ENCODE assay signal across 8 cellular contexts in genomic region chr17:3635474-3636153, GRCh38. TPM values are rescaled to one million over a fixed set of nuclear protein-coding genes. Genes with fewer than 3 reads are reported as not detected.
DNase-seq lines count a peak whose midpoint lies in the region; ATAC-seq, FAIRE-seq and TF ChIP-seq lines count a peak whose summit lies in the region.

No MANE protein-coding gene starts in this region.

- CTCF ChIA-PET in AG04450 (lab: Charles Lee): interaction anchor here (0.6 to 2.7 kb wide), 4 partner anchors 12 to 1629 kb away, joined by 3 to 13 read pairs (median 6); no protein-coding TSS in a partner anchor

- H3K4me3 ChIP-seq in AG04450 (ENCODE audit: low read depth, low read length): peak overlapping the region; percentile 84
- H3K4me3 ChIP-seq in GM23338: peak overlapping the region; percentile 94
- peak overlapping the region; percentile 92 to 93 for H3K4me3 ChIP-seq in small intestine (ENCODE audit: low read depth in 1 of 2, low read length in 2 of 2)

- H3F3A ChIP-seq in GM23338 (replicated peaks; ENCODE audit: low read depth): no peaks in the 10 kb centered on the region

- H3K36me3 ChIP-seq in GM23338 (ENCODE audit: insufficient read depth) (no peaks in the 10 kb centered on the region), small intestine (ENCODE audit: control insufficient read depth in 2 of 2, insufficient read depth in 2 of 2, low read length in 2 of 2) (no peaks in the 10 kb centered on the region)

- no peaks in the 10 kb centered on the region for H3K9me2 ChIP-seq in GM23338 (ENCODE audit: insufficient read depth)

- peak overlapping the region; percentile 96 for H3K4me2 ChIP-seq in GM23338

- H3K27me3 ChIP-seq in AG04450 (ENCODE audit: control insufficient read depth, insufficient read depth, low read length) (no peaks in the 10 kb centered on the region), GM23338 (ENCODE audit: insufficient read depth) (no peaks in the 10 kb centered on the region), small intestine (ENCODE audit: control insufficient read depth in 2 of 2, insufficient read depth in 2 of 2, low read length in 2 of 2) (no peaks in the 10 kb centered on the region)

- H3K27ac ChIP-seq in AG04450 (ENCODE audit: low read depth, low read length) (no peak overlapping the region), GM23338 (ENCODE audit: low read depth) (no peak overlapping the region), small intestine (ENCODE audit: low read depth in 1 of 2, low read length in 1 of 2) (peak overlapping the region; percentile 92)

- no peak for DNase-seq in AG04450 (ENCODE audit: low read depth, low spot score)
- DNase-seq in GM23338 (ENCODE audit: low spot score): peak; percentile 29
- no peak for DNase-seq in activated T-cell treated with anti-CD3 and anti-CD28 coated beads, Interleukin-2, amount 50 U/mL, for 4 hours
- peak; percentile 27 for DNase-seq in hepatic stellate cell (ENCODE audit: low spot score)
- DNase-seq in small intestine: peak; percentile 95

- H3K4me3 Mint-ChIP-seq in GM23338: peak overlapping the region; percentile 93
- H3K4me3 Mint-ChIP-seq in activated T-cell treated with anti-CD3 and anti-CD28 coated beads, Interleukin-2, amount 50 U/mL, for 4 hours: peak overlapping the region; percentile 94

- peaks cover 12% of the 10 kb centered on the region for H4K20me1 ChIP-seq in GM23338 (replicated peaks; ENCODE audit: insufficient read depth)

- FAIRE-seq in small intestine (lab: Jason Lieb, UNC): no peak

- H3K9me3 ChIP-seq in AG04450 (ENCODE audit: control insufficient read depth, insufficient read depth, low read length) (no peaks in the 10 kb centered on the region), small intestine (ENCODE audit: control insufficient read depth, low read depth) (no peaks in the 10 kb centered on the region)

- peaks cover 12% of the 10 kb centered on the region for H3K36me3 Mint-ChIP-seq in GM23338 (ENCODE audit: low read depth)
- H3K36me3 Mint-ChIP-seq in activated T-cell treated with anti-CD3 and anti-CD28 coated beads, Interleukin-2, amount 50 U/mL, for 4 hours (ENCODE audit: insufficient read depth): peaks cover 8% of the 10 kb centered on the region

- no peak overlapping the region for H3K27ac Mint-ChIP-seq in GM23338

- WGBS in small intestine, 3 donors: 4 to 14% (median 11%) methylated on average over 30 to 38 of the region's 38 CpGs

- no peak for TF ChIP-seq CTCF in AG04450 (IDR thresholded peaks at IDR 0.05; ENCODE audit: low read depth, low read length)
- no peak for TF ChIP-seq CTCF in GM23338 (conservative IDR thresholded peaks at IDR 0.05; ENCODE audit: low read depth in 2 of 2)

- POLR2A ChIA-PET in AG04450 (lab: Yijun Ruan, JAX): interaction anchor here (0.7 to 2.3 kb wide), 8 partner anchors 13 to 587 kb away, joined by 3 to 32 read pairs (median 3); partner anchors contain the start of gene TAX1BP3

- peaks cover 56% of the 10 kb centered on the region for H3K79me2 ChIP-seq in GM23338 (replicated peaks; ENCODE audit: insufficient read depth)

- ATAC-seq in GM23338 (peak; percentile 3; the same call in 2 of the 3 replicates), HG03342 (IDR thresholded peaks at IDR 0.05; ENCODE audit: unreplicated experiment) (no peak), HG03439 (IDR thresholded peaks at IDR 0.05; ENCODE audit: unreplicated experiment) (no peak), GM18517 (IDR thresholded peaks at IDR 0.05; ENCODE audit: unreplicated experiment) (no peak)
- ATAC-seq in activated T-cell treated with anti-CD3 and anti-CD28 coated beads, Interleukin-2, amount 50 U/mL, for 4 hours: peak; percentile 20 to 31

- H3K27me3 Mint-ChIP-seq in GM23338 (ENCODE audit: insufficient read depth, low read depth, poor library complexity): peaks cover 12% of the 10 kb centered on the region
- no peaks in the 10 kb centered on the region for H3K27me3 Mint-ChIP-seq in activated T-cell treated with anti-CD3 and anti-CD28 coated beads, Interleukin-2, amount 50 U/mL, for 4 hours (ENCODE audit: low read depth)

- H2AFZ ChIP-seq in GM23338: peak overlapping the region; percentile 88

- peaks cover 16% of the 10 kb centered on the region for H3K4me1 Mint-ChIP-seq in GM23338
- H3K4me1 Mint-ChIP-seq in activated T-cell treated with anti-CD3 and anti-CD28 coated beads, Interleukin-2, amount 50 U/mL, for 4 hours (ENCODE audit: low read depth): peaks cover 29% of the 10 kb centered on the region

- H3K9me3 Mint-ChIP-seq in GM23338: no peaks in the 10 kb centered on the region
- no peaks in the 10 kb centered on the region for H3K9me3 Mint-ChIP-seq in activated T-cell treated with anti-CD3 and anti-CD28 coated beads, Interleukin-2, amount 50 U/mL, for 4 hours

- peaks cover 9% of the 10 kb centered on the region; the same call in 1 of the 2 replicates for H3K4me1 ChIP-seq in GM23338 (ENCODE audit: insufficient read depth)
- no peaks in the 10 kb centered on the region for H3K4me1 ChIP-seq in small intestine (ENCODE audit: control insufficient read depth in 2 of 2, insufficient read depth in 1 of 2, low read depth in 1 of 2, low read length in 1 of 2)

TF ChIP-seq in GM23338, 12 proteins besides CTCF, POLR2A, EP300 and RAD21 (continues in another document):
- TF ChIP-seq NANOG (IDR thresholded peaks at IDR 0.05; ENCODE audit: borderline replicate concordance) (no peak), EZH2 (IDR thresholded peaks at IDR 0.05; ENCODE audit: low read depth, unreplicated experiment) (no peak), ZNF331 (CRISPR knock-in tag; IDR thresholded peaks at IDR 0.05; ENCODE audit: low read depth) (no peak), JUNB (IDR thresholded peaks at IDR 0.05; ENCODE audit: unreplicated experiment) (no peak), STAT1 (IDR thresholded peaks at IDR 0.05; ENCODE audit: unreplicated experiment) (no peak), POLR2AphosphoS5 (IDR thresholded peaks at IDR 0.05; ENCODE audit: low read depth) (no peak)
- TF ChIP-seq, protein P1, sequence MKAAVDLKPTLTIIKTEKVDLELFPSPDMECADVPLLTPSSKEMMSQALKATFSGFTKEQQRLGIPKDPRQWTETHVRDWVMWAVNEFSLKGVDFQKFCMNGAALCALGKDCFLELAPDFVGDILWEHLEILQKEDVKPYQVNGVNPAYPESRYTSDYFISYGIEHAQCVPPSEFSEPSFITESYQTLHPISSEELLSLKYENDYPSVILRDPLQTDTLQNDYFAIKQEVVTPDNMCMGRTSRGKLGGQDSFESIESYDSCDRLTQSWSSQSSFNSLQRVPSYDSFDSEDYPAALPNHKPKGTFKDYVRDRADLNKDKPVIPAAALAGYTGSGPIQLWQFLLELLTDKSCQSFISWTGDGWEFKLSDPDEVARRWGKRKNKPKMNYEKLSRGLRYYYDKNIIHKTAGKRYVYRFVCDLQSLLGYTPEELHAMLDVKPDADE (IDR thresholded peaks at IDR 0.05): no peak

RNA-seq across cellular contexts. Expression of gene SHPK, which starts 0.4 kb away (rescaled TPM):
- 8.7 and 10.9 TPM in 2 replicates for polyA plus RNA-seq in AG04450 (2011; rRNA removed)
- polyA minus RNA-seq in AG04450 (2011; rRNA and poly(A)+ RNA removed): 14.9 and 20.0 TPM in 2 replicates
- total RNA-seq in GM23338 (2014; rRNA removed; shearing (Covaris generic)): 34.3 and 36.7 TPM in 2 replicates
- polyA plus RNA-seq in GM23338 (2016; fragmentation: Nextera tagmentation; extraction: Ambion mirVana): 11.3 and 11.5 TPM in 2 replicates
- total RNA-seq in activated T-cell treated with anti-CD3 and anti-CD28 coated beads, Interleukin-2, amount 50 U/mL, for 4 hours: 10 to 100 TPM in 2 of 3 donors, 1 to 10 TPM in 1; 9.1 to 14.7 (median 10.8) TPM
- polyA plus RNA-seq in small intestine: 10 to 100 TPM; 12.7 to 21.9 (median 16.5) TPM

RNA-seq across cellular contexts. Expression of gene CTNS, which starts 0.9 kb away (rescaled TPM):
- polyA plus RNA-seq in AG04450 (2011; rRNA removed) (4.2 and 5.7 TPM in 2 replicates), GM23338 (2016; fragmentation: Nextera tagmentation; extraction: Ambion mirVana) (5.9 and 6.4 TPM in 2 replicates), small intestine (1 to 10 TPM; 5.4 to 8.0 (median 5.9) TPM)
- 6.4 and 6.7 TPM in 2 replicates for polyA minus RNA-seq in AG04450 (2011; rRNA and poly(A)+ RNA removed)
- total RNA-seq in GM23338 (2014; rRNA removed; shearing (Covaris generic)): 21.8 and 30.1 TPM in 2 replicates
- total RNA-seq in activated T-cell treated with anti-CD3 and anti-CD28 coated beads, Interleukin-2, amount 50 U/mL, for 4 hours: 10 to 100 TPM; 19.4 to 34.4 (median 21.5) TPM

RNA-seq across cellular contexts. Expression of gene TRPV1, which starts 26.4 kb away (rescaled TPM):
- polyA plus RNA-seq in AG04450 (2011; rRNA removed): 1.1 and 1.2 TPM in 2 replicates
- 1.1 and 1.5 TPM in 2 replicates for polyA minus RNA-seq in AG04450 (2011; rRNA and poly(A)+ RNA removed)
- 3.8 and 4.0 TPM in 2 replicates for total RNA-seq in GM23338 (2014; rRNA removed; shearing (Covaris generic))
- polyA plus RNA-seq in GM23338 (2016; fragmentation: Nextera tagmentation; extraction: Ambion mirVana): 2.3 and 4.2 TPM in 2 replicates
- 1 to 10 TPM in 2 of 3 donors, under 1 TPM in 1; 0.96 to 1.4 (median 1.2) TPM for total RNA-seq in activated T-cell treated with anti-CD3 and anti-CD28 coated beads, Interleukin-2, amount 50 U/mL, for 4 hours
- polyA plus RNA-seq in small intestine: 10 to 100 TPM in 2 of 3 donors, 1 to 10 TPM in 1; 4.4 to 20.8 (median 11.3) TPM

RNA-seq across cellular contexts. Expression of gene TAX1BP3, which starts 32.8 kb away (rescaled TPM):
- 163 and 178 TPM in 2 replicates for polyA plus RNA-seq in AG04450 (2011; rRNA removed)
- polyA minus RNA-seq in AG04450 (2011; rRNA and poly(A)+ RNA removed): 134 and 149 TPM in 2 replicates
- 113 and 134 TPM in 2 replicates for total RNA-seq in GM23338 (2014; rRNA removed; shearing (Covaris generic))
- 93.0 and 98.7 TPM in 2 replicates for polyA plus RNA-seq in GM23338 (2016; fragmentation: Nextera tagmentation; extraction: Ambion mirVana)
- 10 to 100 TPM in 1 of 3 donors, 1 to 10 TPM in 2; 8.9 to 10.6 (median 9.2) TPM for total RNA-seq in activated T-cell treated with anti-CD3 and anti-CD28 coated beads, Interleukin-2, amount 50 U/mL, for 4 hours
- 100 to 1,000 TPM; 102 to 442 (median 356) TPM for polyA plus RNA-seq in small intestine

RNA-seq across cellular contexts. Expression of gene EMC6, which starts 33.0 kb away (rescaled TPM):
- polyA plus RNA-seq in AG04450 (2011; rRNA removed) (23.4 and 28.9 TPM in 2 replicates), GM23338 (2016; fragmentation: Nextera tagmentation; extraction: Ambion mirVana) (230 and 232 TPM in 2 replicates), small intestine (10 to 100 TPM; 62.2 to 85.4 (median 81.7) TPM)
- 5.9 and 6.5 TPM in 2 replicates for polyA minus RNA-seq in AG04450 (2011; rRNA and poly(A)+ RNA removed)
- total RNA-seq in GM23338 (2014; rRNA removed; shearing (Covaris generic)): 27.6 and 48.0 TPM in 2 replicates
- 10 to 100 TPM; 66.3 to 99.5 (median 98.0) TPM for total RNA-seq in activated T-cell treated with anti-CD3 and anti-CD28 coated beads, Interleukin-2, amount 50 U/mL, for 4 hours

Comparison
In these comparisons a context has a peak if more than half of its experiments do, and no peak if none do; other contexts are left out.
1. DNase-seq: peak in GM23338 (single experiment), hepatic stellate cell (single experiment) and small intestine (single experiment); none in AG04450 (single experiment) and activated T-cell treated with anti-CD3 and anti-CD28 coated beads, Interleukin-2, amount 50 U/mL, for 4 hours (single experiment).
2. H3K27ac ChIP-seq: peak in small intestine (2 of 2); none in AG04450 (single experiment) and GM23338 (single experiment).
3. ATAC-seq: peak in GM23338 (single experiment) and activated T-cell treated with anti-CD3 and anti-CD28 coated beads, Interleukin-2, amount 50 U/mL, for 4 hours (2 of 2); none in HG03342 (single experiment), HG03439 (single experiment) and GM18517 (single experiment).
4. Peak in every context shown above with its lines, with median percentiles within 50 percentile points of each other: H3K4me3 ChIP-seq.